In genomic region chr11:26287067-26287518, GRCh38 we compare ENCODE assay signal across 29 cellular contexts. TPM values are rescaled to one million over a fixed set of nuclear protein-coding genes. Genes with fewer than 3 reads are reported as not detected.
DNase-seq lines count a peak whose midpoint lies in the region; ATAC-seq and TF ChIP-seq lines count a peak whose summit lies in the region.
"Had no signal": no experiment of that assay in that cellular context is flagged by ENCODE, and none has a peak within 500 bp of the region (broad histone marks: within the 10 kb centered on the region; RNA-seq: fewer than 3 reads in every experiment).

No MANE protein-coding gene starts in this region.

- no peaks in the 10 kb centered on the region for H3K79me2 ChIP-seq in PC-3 (ENCODE audit: low read length)
- no peaks in the 10 kb centered on the region for H3K79me2 ChIP-seq in neural progenitor cell (ENCODE audit: low read depth)

- no peak overlapping the region for H3K27ac Mint-ChIP-seq in neural progenitor cell
- H3K27ac Mint-ChIP-seq in CD4-positive, alpha-beta T cell: no peak overlapping the region
- H3K27ac Mint-ChIP-seq in activated T-helper 2 cell treated with anti-CD3 and anti-CD28 coated beads, Interferon-gamma antibody, Interleukin-2, Interleukin-4, amounts not matched to agents 10 μg/mL and 5 μg/mL and 100 μg/mL, durations not matched to agents 14 hours and 24 hours and 36 hours: no peak overlapping the region
- H3K27ac Mint-ChIP-seq: activated CD4-positive, alpha-beta T cell treated with anti-CD3 and anti-CD28 coated beads, Interleukin-2, amount 10 ng/mL, durations not matched to agents 24 days and 14 days; nephron; stimulated activated effector memory CD8-positive, alpha-beta T cell treated with anti-CD3 and anti-CD28 coated beads, Interleukin-12 subunit alpha, Interleukin-12 subunit beta, amount 100 ng/mL, for 72 hours had no signal

- no peak overlapping the region for H3K9ac ChIP-seq in PC-3 (ENCODE audit: low read length)
- no peak overlapping the region for H3K9ac ChIP-seq in neural progenitor cell
- H3K9ac ChIP-seq: BLaER1 had no signal

- H3K4me1 ChIP-seq in PC-3 (ENCODE audit: insufficient read depth, low read length): no peaks in the 10 kb centered on the region
- no peaks in the 10 kb centered on the region for H3K4me1 ChIP-seq in neural progenitor cell
- H3K4me1 ChIP-seq: BLaER1, colonic mucosa, upper lobe of left lung had no signal

- H3K4me1 Mint-ChIP-seq in neural progenitor cell: peaks cover 6% of the 10 kb centered on the region
- H3K4me1 Mint-ChIP-seq in CD4-positive, alpha-beta T cell (ENCODE audit: low read depth): no peaks in the 10 kb centered on the region
- H3K4me1 Mint-ChIP-seq in activated T-helper 2 cell treated with anti-CD3 and anti-CD28 coated beads, Interferon-gamma antibody, Interleukin-2, Interleukin-4, amounts not matched to agents 10 μg/mL and 5 μg/mL and 100 μg/mL, durations not matched to agents 14 hours and 24 hours and 36 hours (ENCODE audit: low read depth): peaks cover 4% of the 10 kb centered on the region
- H3K4me1 Mint-ChIP-seq: nephron; stimulated activated effector memory CD8-positive, alpha-beta T cell treated with anti-CD3 and anti-CD28 coated beads, Interleukin-12 subunit alpha, Interleukin-12 subunit beta, amount 100 ng/mL, for 72 hours had no signal

- H3K4me2 ChIP-seq in PC-3 (ENCODE audit: low read length) (no peak overlapping the region), neural progenitor cell (peak overlapping the region; percentile 40)
- H3K4me2 ChIP-seq: BLaER1 had no signal

- intact Hi-C loops in PC-3 (cut with micrococcal nuclease): no loop called here
- intact Hi-C loops in CD4-positive, alpha-beta T cell (cut with DNase I, micrococcal nuclease): loop anchor here in 1 of 2 experiments (5.0 kb wide), 1 partner anchor 1200 kb away; no protein-coding TSS in a partner anchor
- intact Hi-C loops in activated T-helper 2 cell treated with anti-CD3 and anti-CD28 coated beads, Interferon-gamma antibody, Interleukin-2, Interleukin-4, amounts not matched to agents 10 μg/mL and 5 μg/mL and 100 μg/mL, durations not matched to agents 14 hours and 24 hours and 36 hours (cut with micrococcal nuclease): loop anchor here (10.0 kb wide), 1 partner anchor 868 kb away; no protein-coding TSS in a partner anchor

- H3K27ac ChIP-seq in PC-3 (ENCODE audit: low read length) (no peak overlapping the region), neural progenitor cell (no peak overlapping the region)
- H3K27ac ChIP-seq in CD4-positive, alpha-beta T cell (ENCODE audit: low read depth, low read length): no peak overlapping the region
- H3K27ac ChIP-seq: BLaER1, colonic mucosa, upper lobe of left lung, VCaP had no signal

- ATAC-seq in PC-3: peak; percentile 26
- ATAC-seq in GM21619 (IDR thresholded peaks at IDR 0.05; ENCODE audit: unreplicated experiment): no peak
- no peak for ATAC-seq in CD4-positive, alpha-beta T cell (ENCODE audit: poor library complexity)
- ATAC-seq: activated T-cell treated with anti-CD3 and anti-CD28 coated beads, Interleukin-2, amount 50 U/mL, for 4 hours; left ventricle myocardium superior; right cardiac atrium; Right ventricle myocardium inferior; stimulated activated effector memory CD8-positive, alpha-beta T cell treated with anti-CD3 and anti-CD28 coated beads, Interleukin-12 subunit alpha, Interleukin-12 subunit beta, amount 100 ng/mL, for 72 hours had no signal

- H4K20me1 ChIP-seq in PC-3 (ENCODE audit: low read length): no peaks in the 10 kb centered on the region
- H4K20me1 ChIP-seq in neural progenitor cell (ENCODE audit: low read depth): no peaks in the 10 kb centered on the region
- H4K20me1 ChIP-seq: BLaER1 had no signal

- BruUV-seq in PC-3 (replicated peaks; lab: Mats Ljungman, UMichigan): no TSS peak

- H3K36me3 Mint-ChIP-seq in neural progenitor cell: no peaks in the 10 kb centered on the region
- no peaks in the 10 kb centered on the region for H3K36me3 Mint-ChIP-seq in CD4-positive, alpha-beta T cell (ENCODE audit: low read depth)
- no peaks in the 10 kb centered on the region for H3K36me3 Mint-ChIP-seq in activated T-helper 2 cell treated with anti-CD3 and anti-CD28 coated beads, Interferon-gamma antibody, Interleukin-2, Interleukin-4, amounts not matched to agents 10 μg/mL and 5 μg/mL and 100 μg/mL, durations not matched to agents 14 hours and 24 hours and 36 hours (ENCODE audit: low read depth)
- H3K36me3 Mint-ChIP-seq: stimulated activated effector memory CD8-positive, alpha-beta T cell treated with anti-CD3 and anti-CD28 coated beads, Interleukin-12 subunit alpha, Interleukin-12 subunit beta, amount 100 ng/mL, for 72 hours had no signal

- CTCF ChIA-PET in PC-3 (lab: Charles Lee): no interaction called here
- CTCF ChIA-PET in CD4-positive, alpha-beta T cell (lab: Charles Lee): no interaction called here

- H3K9me3 ChIP-seq in PC-3 (ENCODE audit: low read length) (no peaks in the 10 kb centered on the region), neural progenitor cell (ENCODE audit: low read depth) (no peaks in the 10 kb centered on the region)
- no peaks in the 10 kb centered on the region for H3K9me3 ChIP-seq in CD4-positive, alpha-beta T cell (ENCODE audit: control insufficient read depth, low read length)
- H3K9me3 ChIP-seq: BLaER1, colonic mucosa, upper lobe of left lung had no signal

- TF ChIP-seq CTCF in PC-3 (conservative IDR thresholded peaks at IDR 0.05; ENCODE audit: low read depth, low read length): no peak
- TF ChIP-seq CTCF in epithelial cell of esophagus (IDR thresholded peaks at IDR 0.05; ENCODE audit: insufficient read depth, low read depth, low read length, missing control alignments): no peak
- no peak for TF ChIP-seq CTCF in neural progenitor cell (IDR thresholded peaks at IDR 0.05)
- TF ChIP-seq CTCF in CD4-positive, alpha-beta T cell (IDR thresholded peaks at IDR 0.05): no peak

- H3K4me3 Mint-ChIP-seq in neural progenitor cell: no peak overlapping the region
- no peak overlapping the region for H3K4me3 Mint-ChIP-seq in CD4-positive, alpha-beta T cell
- no peak overlapping the region for H3K4me3 Mint-ChIP-seq in activated T-helper 2 cell treated with anti-CD3 and anti-CD28 coated beads, Interferon-gamma antibody, Interleukin-2, Interleukin-4, amounts not matched to agents 10 μg/mL and 5 μg/mL and 100 μg/mL, durations not matched to agents 14 hours and 24 hours and 36 hours (ENCODE audit: low read depth)
- H3K4me3 Mint-ChIP-seq: activated CD4-positive, alpha-beta T cell treated with anti-CD3 and anti-CD28 coated beads, Interleukin-2, amount 10 ng/mL, durations not matched to agents 24 days and 14 days; activated T-cell treated with anti-CD3 and anti-CD28 coated beads, Interleukin-2, amount 50 U/mL, for 4 hours; stimulated activated effector memory CD8-positive, alpha-beta T cell treated with anti-CD3 and anti-CD28 coated beads, Interleukin-12 subunit alpha, Interleukin-12 subunit beta, amount 100 ng/mL, for 72 hours had no signal

- peaks cover 6% of the 10 kb centered on the region for H3K9me3 Mint-ChIP-seq in neural progenitor cell
- H3K9me3 Mint-ChIP-seq in CD4-positive, alpha-beta T cell: no peaks in the 10 kb centered on the region
- H3K9me3 Mint-ChIP-seq in activated T-helper 2 cell treated with anti-CD3 and anti-CD28 coated beads, Interferon-gamma antibody, Interleukin-2, Interleukin-4, amounts not matched to agents 10 μg/mL and 5 μg/mL and 100 μg/mL, durations not matched to agents 14 hours and 24 hours and 36 hours: no peaks in the 10 kb centered on the region
- H3K9me3 Mint-ChIP-seq: activated CD4-positive, alpha-beta T cell treated with anti-CD3 and anti-CD28 coated beads, Interleukin-2, amount 10 ng/mL, durations not matched to agents 24 days and 14 days; activated T-cell treated with anti-CD3 and anti-CD28 coated beads, Interleukin-2, amount 50 U/mL, for 4 hours; stimulated activated effector memory CD8-positive, alpha-beta T cell treated with anti-CD3 and anti-CD28 coated beads, Interleukin-12 subunit alpha, Interleukin-12 subunit beta, amount 100 ng/mL, for 72 hours had no signal

- H2AFZ ChIP-seq in PC-3 (ENCODE audit: low read length): peak overlapping the region; percentile 33; the same call in 1 of the 2 replicates
- peak overlapping the region; percentile 60 for H2AFZ ChIP-seq in neural progenitor cell (replicated peaks)

- POLR2A ChIA-PET in PC-3 (lab: Charles Lee; ENCODE audit: unreplicated experiment): no interaction called here
- POLR2A ChIA-PET in CD4-positive, alpha-beta T cell (lab: Charles Lee): no interaction called here

- H3K36me3 ChIP-seq in PC-3 (ENCODE audit: low read depth, low read length) (no peaks in the 10 kb centered on the region; the same call in 1 of the 2 replicates), neural progenitor cell (no peaks in the 10 kb centered on the region)
- H3K36me3 ChIP-seq: BLaER1, colonic mucosa, upper lobe of left lung had no signal

- no peak overlapping the region for H3K4me3 ChIP-seq in PC-3 (ENCODE audit: low read length)
- no peak overlapping the region for H3K4me3 ChIP-seq in epithelial cell of esophagus (ENCODE audit: low read length)
- H3K4me3 ChIP-seq in neural progenitor cell: no peak overlapping the region
- H3K4me3 ChIP-seq: BLaER1, colonic mucosa, upper lobe of left lung had no signal

- H3F3A ChIP-seq in PC-3 (ENCODE audit: low read length, unreplicated experiment) (no peaks in the 10 kb centered on the region), neural progenitor cell (ENCODE audit: low read depth) (peaks cover 7% of the 10 kb centered on the region)

- no peaks in the 10 kb centered on the region for H3K9me2 ChIP-seq in PC-3 (replicated peaks; ENCODE audit: low read length)

- peak; percentile 68 for DNase-seq in ELR (ENCODE audit: low read depth)
- peak; percentile 4 for DNase-seq in PC-3
- DNase-seq in epithelial cell of esophagus (ENCODE audit: low read depth): peak; percentile 26
- DNase-seq in neural progenitor cell (ENCODE audit: low spot score): no peak
- DNase-seq in activated CD4-positive, CD25-positive, alpha-beta regulatory T cell treated with anti-CD3 and anti-CD28 coated beads, Interleukin-2, amount 50 U/mL, for 72 hours: no peak
- no peak for DNase-seq in CD4-positive, alpha-beta T cell
- DNase-seq in activated T-helper 2 cell treated with anti-CD3 and anti-CD28 coated beads, Interferon-gamma antibody, Interleukin-2, Interleukin-4, amounts not matched to agents 10 μg/mL and 5 μg/mL and 100 μg/mL, durations not matched to agents 14 hours and 24 hours and 36 hours (ENCODE audit: low spot score): no peak
- DNase-seq: activated CD4-positive, alpha-beta T cell treated with anti-CD3 and anti-CD28 coated beads, Interleukin-2, amount 10 ng/mL, durations not matched to agents 24 days and 14 days; activated naive CD4-positive, alpha-beta T cell treated with Interleukin-2 at 50 U/mL for 16 hours; activated T-cell treated with anti-CD3 and anti-CD28 coated beads, Interleukin-2, amount 50 U/mL, for 4 hours; colonic mucosa; COR-L47; effector CD8-positive, alpha-beta T cell; GF-D8; KG1; left ventricle myocardium superior; NCI-H1436 treated with DMSO at 0.1 percent for 48 hours; NCI-H2107; right cardiac atrium; stimulated activated CD4-positive, alpha-beta T cell treated with anti-CD3 and anti-CD28 coated beads, Interleukin-12 subunit alpha, Interleukin-12 subunit beta, amount 100 ng/mL, for 4 hours; stimulated activated CD4-positive, alpha-beta T cell treated with anti-CD3 and anti-CD28 coated beads, Interleukin-4, amount 100 ng/mL, for 1 hour; upper lobe of left lung had no signal

- H3K27me3 ChIP-seq in PC-3 (ENCODE audit: low read length): no peaks in the 10 kb centered on the region
- no peaks in the 10 kb centered on the region for H3K27me3 ChIP-seq in neural progenitor cell
- H3K27me3 ChIP-seq in CD4-positive, alpha-beta T cell (ENCODE audit: control insufficient read depth, insufficient read depth, low read length): no peaks in the 10 kb centered on the region
- H3K27me3 ChIP-seq: BLaER1, colonic mucosa, upper lobe of left lung had no signal

- no peaks in the 10 kb centered on the region for H3K27me3 Mint-ChIP-seq in neural progenitor cell (ENCODE audit: insufficient read depth, low read depth)
- H3K27me3 Mint-ChIP-seq in CD4-positive, alpha-beta T cell: no peaks in the 10 kb centered on the region
- no peaks in the 10 kb centered on the region for H3K27me3 Mint-ChIP-seq in activated T-helper 2 cell treated with anti-CD3 and anti-CD28 coated beads, Interferon-gamma antibody, Interleukin-2, Interleukin-4, amounts not matched to agents 10 μg/mL and 5 μg/mL and 100 μg/mL, durations not matched to agents 14 hours and 24 hours and 36 hours (ENCODE audit: low read depth)

RNA-seq across cellular contexts. Expression of gene ANO3, which starts 44.8 kb away (rescaled TPM):
- total RNA-seq in PC-3 (2014; rRNA removed) (not detected in 2 replicates), neural progenitor cell (ENCODE audit: low replicate concordance) (0.90 and 2.5 TPM in 2 replicates)
- total RNA-seq in CD4-positive, alpha-beta T cell: not detected
- total RNA-seq in activated T-helper 2 cell treated with anti-CD3 and anti-CD28 coated beads, Interferon-gamma antibody, Interleukin-2, Interleukin-4, amounts not matched to agents 10 μg/mL and 5 μg/mL and 100 μg/mL, durations not matched to agents 14 hours and 24 hours and 36 hours: not detected in 2 replicates
- total RNA-seq: activated CD4-positive, alpha-beta T cell treated with anti-CD3 and anti-CD28 coated beads, Interleukin-2, amount 10 ng/mL, durations not matched to agents 24 days and 14 days; activated T-cell treated with anti-CD3 and anti-CD28 coated beads, Interleukin-2, amount 50 U/mL, for 4 hours; H7; left ventricle myocardium superior had no signal

Comparison
In these comparisons a context has a peak if more than half of its experiments do, and no peak if none do; other contexts are left out.
1. DNase-seq: peak in ELR (single experiment), PC-3 (single experiment) and epithelial cell of esophagus (single experiment); none in neural progenitor cell (single experiment), activated CD4-positive, CD25-positive, alpha-beta regulatory T cell treated with anti-CD3 and anti-CD28 coated beads, Interleukin-2, amount 50 U/mL, for 72 hours (single experiment), CD4-positive, alpha-beta T cell (0 of 10) and activated T-helper 2 cell treated with anti-CD3 and anti-CD28 coated beads, Interferon-gamma antibody, Interleukin-2, Interleukin-4, amounts not matched to agents 10 μg/mL and 5 μg/mL and 100 μg/mL, durations not matched to agents 14 hours and 24 hours and 36 hours (single experiment).